ENCODE assay signal across 8 cellular contexts in genomic region chr9:121299125-121299466, GRCh38. TPM values are rescaled to one million over a fixed set of nuclear protein-coding genes. Genes with fewer than 3 reads are reported as not detected.
DNase-seq lines count a peak whose midpoint lies in the region; ATAC-seq and TF ChIP-seq lines count a peak whose summit lies in the region.

No MANE protein-coding gene starts in this region.

- H3K27ac Mint-ChIP-seq in naive thymus-derived CD8-positive, alpha-beta T cell: peak overlapping the region in 4 of 10 donors; percentile 46 to 82 (median 67)

- H3K4me3 Mint-ChIP-seq in naive thymus-derived CD8-positive, alpha-beta T cell: peak overlapping the region; percentile 63 to 84 (median 80)

- H3K36me3 ChIP-seq in BJ (ENCODE audit: control insufficient read depth, insufficient read depth, low read length): peaks cover 36% of the 10 kb centered on the region

- DNase-seq in BJ (ENCODE audit: low read depth): no peak
- DNase-seq in NCI-H69 (lab: John Stamatoyannopoulos, UW): peak; percentile 86
- DNase-seq in epithelial cell of prostate (ENCODE audit: low read depth, low spot score): no peak
- no peak for DNase-seq in naive thymus-derived CD8-positive, alpha-beta T cell
- DNase-seq in NCI-H1048 (lab: John Stamatoyannopoulos, UW): no peak
- no peak for DNase-seq in KG1 (lab: John Stamatoyannopoulos, UW)
- DNase-seq in mucosa of gallbladder (ENCODE audit: low spot score): no peak

- no peaks in the 10 kb centered on the region for H3K27me3 ChIP-seq in BJ (ENCODE audit: control insufficient read depth, insufficient read depth, low read length)

- H3K4me3 ChIP-seq in BJ (ENCODE audit: low read depth, low read length): peak overlapping the region; percentile 35

- peaks cover 0 to 4% (median 0%) of the 10 kb centered on the region in 3 donors for H3K36me3 Mint-ChIP-seq in naive thymus-derived CD8-positive, alpha-beta T cell

- no peaks in the 10 kb centered on the region for H3K9me3 Mint-ChIP-seq in naive thymus-derived CD8-positive, alpha-beta T cell

- POLR2A ChIA-PET in BJ (lab: Charles Lee): no interaction called here
- POLR2A ChIA-PET in naive thymus-derived CD8-positive, alpha-beta T cell (lab: Charles Lee): interaction anchor here (0.8 kb wide), 1 partner anchor 98 kb away, joined by 3 read pairs; no protein-coding TSS in a partner anchor

- peaks cover 7 to 22% (median 20%) of the 10 kb centered on the region in 4 donors for H3K4me1 Mint-ChIP-seq in naive thymus-derived CD8-positive, alpha-beta T cell

- CTCF ChIA-PET in BJ (lab: Yijun Ruan, JAX): interaction anchor here (0.7 to 2.3 kb wide), 10 partner anchors 10 to 88 kb away, joined by 3 to 15 read pairs (median 4); partner anchors contain the start of gene GSN

- H3K27ac ChIP-seq in epithelial cell of prostate: peak overlapping the region; percentile 7

- peak in 1 of 2 donors; percentile 19 for ATAC-seq in naive thymus-derived CD8-positive, alpha-beta T cell
- no peak for ATAC-seq in HG03432 (IDR thresholded peaks at IDR 0.05; ENCODE audit: unreplicated experiment)

- peaks cover 5 to 14% (median 8%) of the 10 kb centered on the region in 5 donors for H3K27me3 Mint-ChIP-seq in naive thymus-derived CD8-positive, alpha-beta T cell

- no peak for TF ChIP-seq CTCF in BJ (IDR thresholded peaks at IDR 0.05; ENCODE audit: insufficient read depth, low read depth, low read length)

RNA-seq across cellular contexts. Expression of gene GSN, which starts 31.1 kb away (rescaled TPM):
- 493 and 765 TPM in 2 replicates for polyA plus RNA-seq in BJ (2011; rRNA removed)
- 523 and 815 TPM in 2 replicates for polyA minus RNA-seq in BJ (2011; rRNA and poly(A)+ RNA removed)
- 1 to 10 TPM; 7.0 to 7.9 TPM for total RNA-seq in naive thymus-derived CD8-positive, alpha-beta T cell
- polyA plus RNA-seq in naive thymus-derived CD8-positive, alpha-beta T cell: 1 to 10 TPM; 2.0 to 3.3 (median 3.0) TPM
- 521 TPM for total RNA-seq in mucosa of gallbladder

Comparison
In these comparisons a context has a peak if more than half of its experiments do, and no peak if none do; other contexts are left out.
1. RNA of gene GSN, which starts 31.1 kb away (total RNA-seq): 521 TPM in mucosa of gallbladder (single experiment); 7.0 to 7.9 TPM in naive thymus-derived CD8-positive, alpha-beta T cell; every median in the first group is over 10 times any median in the second.